In genomic region chr3:169365993-169366915, GRCh38 we compare ENCODE assay signal across 29 cellular contexts.
DNase-seq lines count a peak whose midpoint lies in the region; ATAC-seq and TF ChIP-seq lines count a peak whose summit lies in the region.
"Had no signal": no experiment of that assay in that cellular context is flagged by ENCODE, and none has a peak within 500 bp of the region (broad histone marks: within the 10 kb centered on the region; RNA-seq: fewer than 3 reads in every experiment).

No MANE protein-coding gene starts in this region.

- no peak for ATAC-seq in GM18498 (IDR thresholded peaks at IDR 0.05; ENCODE audit: unreplicated experiment)
- ATAC-seq: gastroesophageal sphincter; GM23338; left lung; naive thymus-derived CD8-positive, alpha-beta T cell; T-helper 17 cell had no signal

- peak in 2 of 3 experiments; percentile 42 to 75 for DNase-seq in NCI-H1417 (lab: John Stamatoyannopoulos, UW)
- no peak for DNase-seq in NCI-H1417 treated with DMSO at 0.1 percent for 48 hours (lab: John Stamatoyannopoulos, UW)
- peak; percentile 76 for DNase-seq in NCI-H69 (lab: John Stamatoyannopoulos, UW)
- peak; percentile 58 for DNase-seq in epithelial cell of esophagus (ENCODE audit: low read depth)
- DNase-seq in renal cortical epithelial cell (ENCODE audit: low read depth): peak; percentile 27
- no peak for DNase-seq in head of caudate nucleus
- DNase-seq in NCI-H1694 (lab: John Stamatoyannopoulos, UW): no peak
- DNase-seq: activated CD4-positive, alpha-beta T cell treated with anti-CD3 and anti-CD28 coated beads for 1 hour; activated effector memory CD4-positive, alpha-beta T cell treated with anti-CD3 and anti-CD28 coated beads, Interleukin-2, amount 50 U/mL, for 16 hours; activated naive CD8-positive, alpha-beta T cell treated with anti-CD3 and anti-CD28 coated beads for 36 hours; activated T-cell treated with anti-CD3 and anti-CD28 coated beads for 4 hours; aorta; CD4-positive, CD25-positive, alpha-beta regulatory T cell; central memory CD4-positive, alpha-beta T cell; hippocampal formation; midbrain; naive thymus-derived CD8-positive, alpha-beta T cell; NCI-H1436; NCI-H526; nucleus accumbens; SK-N-SH; stimulated activated naive CD4-positive, alpha-beta T cell treated with Interleukin-2 at 50 U/mL for 16 hours; T-helper 17 cell; testis had no signal

- intact Hi-C loops in head of caudate nucleus (cut with DNase I): no loop called here

- H3K4me3 ChIP-seq in epithelial cell of esophagus (ENCODE audit: low read length): no peak overlapping the region
- H3K4me3 ChIP-seq: gastroesophageal sphincter, GM23338, left lung, testis, vagina had no signal

- no peak for TF ChIP-seq CTCF in epithelial cell of esophagus (IDR thresholded peaks at IDR 0.05; ENCODE audit: insufficient read depth, low read depth, low read length, missing control alignments)

Comparison
In these comparisons a context has a peak if more than half of its experiments do, and no peak if none do; other contexts are left out.
1. DNase-seq: peak in NCI-H1417 (2 of 3), NCI-H69 (single experiment), epithelial cell of esophagus (single experiment) and renal cortical epithelial cell (single experiment); none in NCI-H1417 treated with DMSO at 0.1 percent for 48 hours (single experiment), head of caudate nucleus (0 of 42) and NCI-H1694 (single experiment).